ENCODE assay signal across 14 cellular contexts in the genomic region with DNA sequence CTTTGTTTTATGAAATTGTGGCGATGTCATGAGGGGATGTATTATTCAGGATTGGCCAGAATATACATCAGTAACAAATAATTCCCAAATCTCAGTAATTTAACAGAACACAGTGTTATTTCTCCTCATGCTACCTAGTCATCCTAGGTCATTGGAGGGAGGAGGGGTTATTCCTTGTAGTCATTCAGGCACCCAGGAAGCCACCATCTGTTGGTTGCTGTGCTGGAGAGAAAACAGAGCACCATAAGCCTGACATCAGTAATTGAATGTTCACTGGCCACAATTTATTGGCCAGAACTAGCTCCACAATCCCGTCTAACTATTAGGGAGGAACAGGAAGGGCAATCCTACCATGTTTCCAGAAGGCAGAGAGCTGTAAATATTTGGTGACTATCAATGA.
DNase-seq lines count a peak whose midpoint lies in the region; ATAC-seq and TF ChIP-seq lines count a peak whose summit lies in the region.
"Had no signal": no experiment of that assay in that cellular context is flagged by ENCODE, and none has a peak within 500 bp of the region (broad histone marks: within the 10 kb centered on the region; RNA-seq: fewer than 3 reads in every experiment).

No MANE protein-coding gene starts in this region.

- TF ChIP-seq EP300 in esophagus muscularis mucosa (IDR thresholded peaks at IDR 0.05) = no peak

- H3K27ac ChIP-seq in esophagus muscularis mucosa (replicated peaks in 1 of 4) (no peak overlapping the region), GM23338 (ENCODE audit: low read depth) (no peak overlapping the region)
- H3K27ac ChIP-seq: C4-2B, GM23248 had no signal

- no peak for ATAC-seq in GM23338

- peaks cover 2% of the 10 kb centered on the region; the same call in 1 of the 3 replicates for H3K9me3 Mint-ChIP-seq in GM23338

- 79% methylated on average over 2 of the region's 2 CpGs for WGBS in esophagus muscularis mucosa

- H3K27me3 ChIP-seq in esophagus muscularis mucosa = no peaks in the 10 kb centered on the region
- H3K27me3 ChIP-seq in GM23338 (ENCODE audit: insufficient read depth) = no peaks in the 10 kb centered on the region

- no peaks in the 10 kb centered on the region for H3K9me3 ChIP-seq in esophagus muscularis mucosa

- peaks cover 2% of the 10 kb centered on the region for H3K27me3 Mint-ChIP-seq in GM23338 (ENCODE audit: insufficient read depth, low read depth, poor library complexity)
- H3K27me3 Mint-ChIP-seq: B cell had no signal

- H3K36me3 Mint-ChIP-seq in GM23338 (ENCODE audit: low read depth) = peaks cover 3% of the 10 kb centered on the region; the same call in 1 of the 3 replicates
- H3K36me3 Mint-ChIP-seq: CD4-positive, alpha-beta memory T cell had no signal

- H3K4me2 ChIP-seq in GM23338 = no peak overlapping the region

- TF ChIP-seq CTCF in esophagus muscularis mucosa (IDR thresholded peaks at IDR 0.05) (no peak), GM23338 (conservative IDR thresholded peaks at IDR 0.05; ENCODE audit: low read depth in 2 of 2) (no peak)

- intact Hi-C loops in esophagus muscularis mucosa (cut with DNase I) = no loop called here

- DNase-seq in DMS 273 (lab: John Stamatoyannopoulos, UW; ENCODE audit: unreplicated experiment) (peak; percentile 84), NCI-H446 (lab: John Stamatoyannopoulos, UW) (peak; percentile 12 to 70), NCI-H82 treated with DMSO at 0.1 percent for 48 hours (lab: John Stamatoyannopoulos, UW; ENCODE audit: unreplicated experiment) (peak; percentile 17), esophagus muscularis mucosa (ENCODE audit: extremely low spot score) (peak; percentile 1), NCI-H526 (lab: John Stamatoyannopoulos, UW) (no peak), A172 (ENCODE audit: low spot score) (no peak), GM23338 (ENCODE audit: low spot score) (no peak), NCI-H1105 treated with DMSO at 0.1 percent for 48 hours (lab: John Stamatoyannopoulos, UW) (no peak)
- DNase-seq: CD4-positive, alpha-beta memory T cell; DMS53; GM23248; H7 had no signal

- no peak overlapping the region for H3K27ac Mint-ChIP-seq in GM23338
- H3K27ac Mint-ChIP-seq: B cell; CD4-positive, alpha-beta memory T cell had no signal

- no peaks in the 10 kb centered on the region; the same call in 1 of the 2 replicates for H3K9me2 ChIP-seq in GM23338 (ENCODE audit: insufficient read depth)

- no peak for TF ChIP-seq POLR2A in esophagus muscularis mucosa (IDR thresholded peaks at IDR 0.05; ENCODE audit: low read depth)

- H3K4me3 Mint-ChIP-seq in GM23338 = no peak overlapping the region
- H3K4me3 Mint-ChIP-seq: B cell; CD4-positive, alpha-beta memory T cell had no signal

- H3F3A ChIP-seq in GM23338 (replicated peaks; ENCODE audit: low read depth) = no peaks in the 10 kb centered on the region

- no peaks in the 10 kb centered on the region for H4K20me1 ChIP-seq in GM23338 (replicated peaks; ENCODE audit: insufficient read depth)

- no peak overlapping the region for H3K4me3 ChIP-seq in esophagus muscularis mucosa
- H3K4me3 ChIP-seq in GM23338 = no peak overlapping the region
- H3K4me3 ChIP-seq: GM23248 had no signal

- H3K79me2 ChIP-seq in GM23338 (replicated peaks; ENCODE audit: insufficient read depth) = no peaks in the 10 kb centered on the region

- H3K36me3 ChIP-seq in esophagus muscularis mucosa = no peaks in the 10 kb centered on the region
- H3K36me3 ChIP-seq in GM23338 (ENCODE audit: insufficient read depth) = no peaks in the 10 kb centered on the region

- peaks cover 8% of the 10 kb centered on the region; the same call in 2 of the 3 replicates for H3K4me1 Mint-ChIP-seq in GM23338
- H3K4me1 Mint-ChIP-seq: B cell; CD4-positive, alpha-beta memory T cell had no signal

- H2AFZ ChIP-seq in GM23338 = no peak overlapping the region
- H2AFZ ChIP-seq: GM23248 had no signal

- no peaks in the 10 kb centered on the region for H3K4me1 ChIP-seq in esophagus muscularis mucosa
- H3K4me1 ChIP-seq in GM23338 (ENCODE audit: insufficient read depth) = no peaks in the 10 kb centered on the region

TF ChIP-seq in GM23338, 12 proteins besides CTCF, POLR2A, EP300 and RAD21:
- no peak for TF ChIP-seq ZNF114 (CRISPR knock-in tag; IDR thresholded peaks at IDR 0.05)
- TF ChIP-seq EZH2phosphoT487 (IDR thresholded peaks at IDR 0.05; ENCODE audit: unreplicated experiment) = no peak
- TF ChIP-seq STAT1 (IDR thresholded peaks at IDR 0.05; ENCODE audit: unreplicated experiment) = no peak
- TF ChIP-seq CREB1 (CRISPR knock-in tag; IDR thresholded peaks at IDR 0.05; ENCODE audit: low read depth) = no peak
- TF ChIP-seq, protein P1, sequence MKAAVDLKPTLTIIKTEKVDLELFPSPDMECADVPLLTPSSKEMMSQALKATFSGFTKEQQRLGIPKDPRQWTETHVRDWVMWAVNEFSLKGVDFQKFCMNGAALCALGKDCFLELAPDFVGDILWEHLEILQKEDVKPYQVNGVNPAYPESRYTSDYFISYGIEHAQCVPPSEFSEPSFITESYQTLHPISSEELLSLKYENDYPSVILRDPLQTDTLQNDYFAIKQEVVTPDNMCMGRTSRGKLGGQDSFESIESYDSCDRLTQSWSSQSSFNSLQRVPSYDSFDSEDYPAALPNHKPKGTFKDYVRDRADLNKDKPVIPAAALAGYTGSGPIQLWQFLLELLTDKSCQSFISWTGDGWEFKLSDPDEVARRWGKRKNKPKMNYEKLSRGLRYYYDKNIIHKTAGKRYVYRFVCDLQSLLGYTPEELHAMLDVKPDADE (IDR thresholded peaks at IDR 0.05) = no peak
- no peak for TF ChIP-seq EZH2 (IDR thresholded peaks at IDR 0.05; ENCODE audit: low read depth, unreplicated experiment)
- TF ChIP-seq NANOG (IDR thresholded peaks at IDR 0.05; ENCODE audit: borderline replicate concordance) = no peak
- TF ChIP-seq JUNB (IDR thresholded peaks at IDR 0.05; ENCODE audit: unreplicated experiment) = no peak

Comparison
In these comparisons a context has a peak if more than half of its experiments do, and no peak if none do; other contexts are left out.
1. DNase-seq: peak in DMS 273 (single experiment), NCI-H446 (2 of 2), NCI-H82 treated with DMSO at 0.1 percent for 48 hours (single experiment) and esophagus muscularis mucosa (single experiment); none in NCI-H526 (0 of 2), A172 (single experiment), GM23338 (single experiment) and NCI-H1105 treated with DMSO at 0.1 percent for 48 hours (single experiment).